ENCODE assay signal across 29 cellular contexts in genomic region chr7:80676404-80676803, GRCh38.
"Had no signal": no experiment of that assay in that cellular context is flagged by ENCODE, and none has a peak within 500 bp of the region (broad histone marks: within the 10 kb centered on the region; RNA-seq: fewer than 3 reads in every experiment).

No MANE protein-coding gene starts in this region.

- H3K27ac ChIP-seq: lower lobe of right lung, neural progenitor cell, neutrophil, parathyroid adenoma, right atrium auricular region, right lobe of liver, testis, thyroid gland, transverse colon, upper lobe of left lung had no signal

- H3K9me3 ChIP-seq: lower lobe of right lung, neutrophil, right atrium auricular region, right lobe of liver, testis, thyroid gland, transverse colon, upper lobe of left lung had no signal

- FAIRE-seq: keratinocyte had no signal

- H3K4me2 ChIP-seq: neural progenitor cell, smooth muscle cell had no signal

- ATAC-seq: left cardiac atrium; left lobe of liver; lower lobe of right lung; natural killer cell; right lobe of liver; stimulated activated memory B cell treated with anti-CD40 and anti-IgM and Interleukin-4, amounts not matched to agents 10 μg/mL and 1 μg/mL and 100 μg/mL, for 72 hours; stimulated activated naive CD8-positive, alpha-beta T cell treated with anti-CD3 and anti-CD28 coated beads, Interleukin-15, amount 100 ng/mL, for 72 hours had no signal

- DNase-seq: hippocampal formation; kidney glomerular epithelial cell; left cardiac atrium; lower lobe of right lung; mammary epithelial cell; mesendoderm; naive B cell; natural killer cell; nephron progenitor cell; occipital lobe; right lobe of liver; stimulated activated CD4-positive, alpha-beta T cell treated with anti-CD3 and anti-CD28 coated beads, Interleukin-1b, Interleukin-23, amount 100 ng/mL, for 48 hours; stimulated activated CD4-positive, alpha-beta T cell treated with anti-CD3 and anti-CD28 coated beads, Interleukin-2, amount 100 ng/mL, for 48 hours; stimulated activated CD4-positive, alpha-beta T cell treated with anti-CD3 and anti-CD28 coated beads, Interleukin-4, amount 100 ng/mL, for 4 hours; stimulated activated CD8-positive, alpha-beta memory T cell treated with anti-CD3 and anti-CD28 coated beads, Interleukin-4, amount 100 ng/mL, for 48 hours; stimulated activated naive CD4-positive, alpha-beta T cell treated with Interleukin-2 at 50 U/mL for 16 hours; stimulated activated naive CD8-positive, alpha-beta T cell treated with anti-CD3 and anti-CD28 coated beads, Interleukin-15, amount 100 ng/mL, for 72 hours; testis; thyroid gland; transverse colon; upper lobe of left lung had no signal

- H3K36me3 ChIP-seq: neural progenitor cell, neutrophil, thyroid gland, transverse colon had no signal

- H3K4me1 ChIP-seq: lower lobe of right lung, neural progenitor cell, parathyroid adenoma, testis, thyroid gland had no signal

- H3K27me3 ChIP-seq: neural progenitor cell, neutrophil, right atrium auricular region, right lobe of liver, testis, thyroid gland, transverse colon, upper lobe of left lung had no signal

- H3K4me3 ChIP-seq: lower lobe of right lung, neural progenitor cell, right atrium auricular region, right lobe of liver, smooth muscle cell, testis, thyroid gland, transverse colon, upper lobe of left lung had no signal
